ENCODE assay signal across 1 cellular context in the genomic region with DNA sequence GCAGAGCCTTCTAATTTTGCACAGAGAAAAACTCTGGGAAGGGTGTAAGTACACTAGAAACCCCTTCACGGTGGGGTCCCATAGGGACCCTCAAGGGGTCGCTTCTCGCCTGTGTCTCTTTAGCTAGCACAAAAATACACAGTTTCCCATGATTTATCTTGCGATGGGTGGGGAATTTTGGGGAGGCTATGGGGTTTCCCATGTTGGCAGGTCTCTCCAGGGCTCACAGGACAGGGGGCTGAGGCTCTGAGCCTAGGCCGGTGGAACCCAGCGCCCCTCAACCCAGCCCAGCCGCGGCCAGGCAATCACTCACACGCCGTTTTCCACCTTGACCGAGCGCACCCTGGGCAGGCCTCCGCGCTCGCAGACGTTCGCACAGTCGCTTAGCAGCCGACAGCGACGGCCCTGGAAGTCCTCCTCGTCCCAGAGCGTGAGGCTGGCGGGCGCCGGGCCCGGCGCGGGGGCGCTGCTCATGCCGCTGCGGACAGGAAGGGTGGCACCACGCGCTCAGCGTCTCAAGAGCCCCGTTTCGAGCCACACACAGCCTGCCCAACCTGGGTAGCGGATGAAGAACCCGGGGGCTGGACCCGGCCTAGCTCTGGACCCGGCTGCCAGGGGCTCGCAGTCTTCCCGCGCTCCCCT.
TF ChIP-seq lines count a peak whose summit lies in the region.

No MANE protein-coding gene starts in this region.

TF ChIP-seq in HepG2, 621 proteins besides CTCF, POLR2A, EP300 and RAD21 (continued from another document):
- no peak for TF ChIP-seq ZNF451 (CRISPR knock-in tag; IDR thresholded peaks at IDR 0.05)
- 0 out of 2 replicates have a peak, but pooled peaks have one; percentile 8 for TF ChIP-seq ZNF772 (CRISPR knock-in tag; IDR thresholded peaks at IDR 0.05)
- TF ChIP-seq ZNF382 (CRISPR knock-in tag; IDR thresholded peaks at IDR 0.05; ENCODE audit: borderline replicate concordance) = no peak
- no peak for TF ChIP-seq ZFY (CRISPR knock-in tag; IDR thresholded peaks at IDR 0.05)
- TF ChIP-seq SSRP1 (CRISPR knock-in tag; IDR thresholded peaks at IDR 0.05) = no peak
- TF ChIP-seq, protein P1, sequence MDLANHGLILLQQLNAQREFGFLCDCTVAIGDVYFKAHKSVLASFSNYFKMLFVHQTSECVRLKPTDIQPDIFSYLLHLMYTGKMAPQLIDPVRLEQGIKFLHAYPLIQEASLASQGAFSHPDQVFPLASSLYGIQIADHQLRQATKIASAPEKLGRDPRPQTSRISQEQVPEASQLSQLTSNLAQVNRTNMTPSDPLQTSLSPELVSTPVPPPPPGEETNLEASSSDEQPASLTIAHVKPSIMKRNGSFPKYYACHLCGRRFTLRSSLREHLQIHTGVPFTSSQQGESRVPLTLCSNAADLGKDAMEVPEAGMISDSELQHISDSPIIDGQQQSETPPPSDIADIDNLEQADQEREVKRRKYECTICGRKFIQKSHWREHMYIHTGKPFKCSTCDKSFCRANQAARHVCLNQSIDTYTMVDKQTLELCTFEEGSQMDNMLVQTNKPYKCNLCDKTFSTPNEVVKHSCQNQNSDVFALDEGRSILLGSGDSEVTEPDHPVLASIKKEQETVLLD (CRISPR knock-in tag; IDR thresholded peaks at IDR 0.05; ENCODE audit: low read depth) = no peak
- peak; percentile 91; the same call in 1 of the 2 replicates for TF ChIP-seq EZH2 (conservative IDR thresholded peaks at IDR 0.05; ENCODE audit: low read depth, low read length)
- TF ChIP-seq XBP1 (CRISPR knock-in tag; IDR thresholded peaks at IDR 0.05) = no peak
- TF ChIP-seq, protein P2, sequence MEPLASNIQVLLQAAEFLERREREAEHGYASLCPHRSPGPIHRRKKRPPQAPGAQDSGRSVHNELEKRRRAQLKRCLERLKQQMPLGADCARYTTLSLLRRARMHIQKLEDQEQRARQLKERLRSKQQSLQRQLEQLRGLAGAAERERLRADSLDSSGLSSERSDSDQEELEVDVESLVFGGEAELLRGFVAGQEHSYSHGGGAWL (CRISPR knock-in tag; IDR thresholded peaks at IDR 0.05) = no peak
- TF ChIP-seq NR1H2 (CRISPR knock-in tag; IDR thresholded peaks at IDR 0.05; ENCODE audit: borderline replicate concordance, low read depth) = no peak
- TF ChIP-seq, protein P3, sequence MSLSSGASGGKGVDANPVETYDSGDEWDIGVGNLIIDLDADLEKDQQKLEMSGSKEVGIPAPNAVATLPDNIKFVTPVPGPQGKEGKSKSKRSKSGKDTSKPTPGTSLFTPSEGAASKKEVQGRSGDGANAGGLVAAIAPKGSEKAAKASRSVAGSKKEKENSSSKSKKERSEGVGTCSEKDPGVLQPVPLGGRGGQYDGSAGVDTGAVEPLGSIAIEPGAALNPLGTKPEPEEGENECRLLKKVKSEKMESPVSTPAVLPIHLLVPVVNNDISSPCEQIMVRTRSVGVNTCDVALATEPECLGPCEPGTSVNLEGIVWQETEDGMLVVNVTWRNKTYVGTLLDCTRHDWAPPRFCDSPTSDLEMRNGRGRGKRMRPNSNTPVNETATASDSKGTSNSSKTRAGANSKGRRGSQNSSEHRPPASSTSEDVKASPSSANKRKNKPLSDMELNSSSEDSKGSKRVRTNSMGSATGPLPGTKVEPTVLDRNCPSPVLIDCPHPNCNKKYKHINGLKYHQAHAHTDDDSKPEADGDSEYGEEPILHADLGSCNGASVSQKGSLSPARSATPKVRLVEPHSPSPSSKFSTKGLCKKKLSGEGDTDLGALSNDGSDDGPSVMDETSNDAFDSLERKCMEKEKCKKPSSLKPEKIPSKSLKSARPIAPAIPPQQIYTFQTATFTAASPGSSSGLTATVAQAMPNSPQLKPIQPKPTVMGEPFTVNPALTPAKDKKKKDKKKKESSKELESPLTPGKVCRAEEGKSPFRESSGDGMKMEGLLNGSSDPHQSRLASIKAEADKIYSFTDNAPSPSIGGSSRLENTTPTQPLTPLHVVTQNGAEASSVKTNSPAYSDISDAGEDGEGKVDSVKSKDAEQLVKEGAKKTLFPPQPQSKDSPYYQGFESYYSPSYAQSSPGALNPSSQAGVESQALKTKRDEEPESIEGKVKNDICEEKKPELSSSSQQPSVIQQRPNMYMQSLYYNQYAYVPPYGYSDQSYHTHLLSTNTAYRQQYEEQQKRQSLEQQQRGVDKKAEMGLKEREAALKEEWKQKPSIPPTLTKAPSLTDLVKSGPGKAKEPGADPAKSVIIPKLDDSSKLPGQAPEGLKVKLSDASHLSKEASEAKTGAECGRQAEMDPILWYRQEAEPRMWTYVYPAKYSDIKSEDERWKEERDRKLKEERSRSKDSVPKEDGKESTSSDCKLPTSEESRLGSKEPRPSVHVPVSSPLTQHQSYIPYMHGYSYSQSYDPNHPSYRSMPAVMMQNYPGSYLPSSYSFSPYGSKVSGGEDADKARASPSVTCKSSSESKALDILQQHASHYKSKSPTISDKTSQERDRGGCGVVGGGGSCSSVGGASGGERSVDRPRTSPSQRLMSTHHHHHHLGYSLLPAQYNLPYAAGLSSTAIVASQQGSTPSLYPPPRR (CRISPR knock-in tag; IDR thresholded peaks at IDR 0.05; ENCODE audit: borderline replicate concordance) = peak; percentile 46; the same call in 1 of the 2 replicates
- no peak for TF ChIP-seq ZFP36L2 (CRISPR knock-in tag; IDR thresholded peaks at IDR 0.05)
- TF ChIP-seq, protein P4, sequence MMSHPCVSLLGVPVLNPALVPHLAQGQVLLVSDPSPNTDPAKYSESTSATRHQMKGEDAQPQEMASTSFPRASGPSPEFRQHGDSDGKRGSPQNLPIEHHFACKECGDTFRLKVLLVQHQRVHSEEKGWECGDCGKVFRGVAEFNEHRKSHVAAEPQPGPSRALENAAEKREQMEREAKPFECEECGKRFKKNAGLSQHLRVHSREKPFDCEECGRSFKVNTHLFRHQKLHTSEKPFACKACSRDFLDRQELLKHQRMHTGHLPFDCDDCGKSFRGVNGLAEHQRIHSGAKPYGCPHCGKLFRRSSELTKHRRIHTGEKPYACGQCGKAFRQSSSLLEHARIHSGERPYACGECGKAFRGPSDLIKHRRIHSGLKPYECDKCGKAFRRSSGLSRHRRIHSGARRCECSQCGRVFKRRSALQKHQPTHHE (CRISPR knock-in tag; IDR thresholded peaks at IDR 0.05; ENCODE audit: borderline replicate concordance) = no peak
- TF ChIP-seq RFX1 (IDR thresholded peaks at IDR 0.05) = no peak
- TF ChIP-seq, protein P5, sequence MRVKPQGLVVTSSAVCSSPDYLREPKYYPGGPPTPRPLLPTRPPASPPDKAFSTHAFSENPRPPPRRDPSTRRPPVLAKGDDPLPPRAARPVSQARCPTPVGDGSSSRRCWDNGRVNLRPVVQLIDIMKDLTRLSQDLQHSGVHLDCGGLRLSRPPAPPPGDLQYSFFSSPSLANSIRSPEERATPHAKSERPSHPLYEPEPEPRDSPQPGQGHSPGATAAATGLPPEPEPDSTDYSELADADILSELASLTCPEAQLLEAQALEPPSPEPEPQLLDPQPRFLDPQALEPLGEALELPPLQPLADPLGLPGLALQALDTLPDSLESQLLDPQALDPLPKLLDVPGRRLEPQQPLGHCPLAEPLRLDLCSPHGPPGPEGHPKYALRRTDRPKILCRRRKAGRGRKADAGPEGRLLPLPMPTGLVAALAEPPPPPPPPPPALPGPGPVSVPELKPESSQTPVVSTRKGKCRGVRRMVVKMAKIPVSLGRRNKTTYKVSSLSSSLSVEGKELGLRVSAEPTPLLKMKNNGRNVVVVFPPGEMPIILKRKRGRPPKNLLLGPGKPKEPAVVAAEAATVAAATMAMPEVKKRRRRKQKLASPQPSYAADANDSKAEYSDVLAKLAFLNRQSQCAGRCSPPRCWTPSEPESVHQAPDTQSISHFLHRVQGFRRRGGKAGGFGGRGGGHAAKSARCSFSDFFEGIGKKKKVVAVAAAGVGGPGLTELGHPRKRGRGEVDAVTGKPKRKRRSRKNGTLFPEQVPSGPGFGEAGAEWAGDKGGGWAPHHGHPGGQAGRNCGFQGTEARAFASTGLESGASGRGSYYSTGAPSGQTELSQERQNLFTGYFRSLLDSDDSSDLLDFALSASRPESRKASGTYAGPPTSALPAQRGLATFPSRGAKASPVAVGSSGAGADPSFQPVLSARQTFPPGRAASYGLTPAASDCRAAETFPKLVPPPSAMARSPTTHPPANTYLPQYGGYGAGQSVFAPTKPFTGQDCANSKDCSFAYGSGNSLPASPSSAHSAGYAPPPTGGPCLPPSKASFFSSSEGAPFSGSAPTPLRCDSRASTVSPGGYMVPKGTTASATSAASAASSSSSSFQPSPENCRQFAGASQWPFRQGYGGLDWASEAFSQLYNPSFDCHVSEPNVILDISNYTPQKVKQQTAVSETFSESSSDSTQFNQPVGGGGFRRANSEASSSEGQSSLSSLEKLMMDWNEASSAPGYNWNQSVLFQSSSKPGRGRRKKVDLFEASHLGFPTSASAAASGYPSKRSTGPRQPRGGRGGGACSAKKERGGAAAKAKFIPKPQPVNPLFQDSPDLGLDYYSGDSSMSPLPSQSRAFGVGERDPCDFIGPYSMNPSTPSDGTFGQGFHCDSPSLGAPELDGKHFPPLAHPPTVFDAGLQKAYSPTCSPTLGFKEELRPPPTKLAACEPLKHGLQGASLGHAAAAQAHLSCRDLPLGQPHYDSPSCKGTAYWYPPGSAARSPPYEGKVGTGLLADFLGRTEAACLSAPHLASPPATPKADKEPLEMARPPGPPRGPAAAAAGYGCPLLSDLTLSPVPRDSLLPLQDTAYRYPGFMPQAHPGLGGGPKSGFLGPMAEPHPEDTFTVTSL (CRISPR knock-in tag; IDR thresholded peaks at IDR 0.05; ENCODE audit: borderline replicate concordance) = no peak
- TF ChIP-seq ZNF766 (CRISPR knock-in tag; IDR thresholded peaks at IDR 0.05; ENCODE audit: borderline replicate concordance) = no peak
- TF ChIP-seq, protein P6, sequence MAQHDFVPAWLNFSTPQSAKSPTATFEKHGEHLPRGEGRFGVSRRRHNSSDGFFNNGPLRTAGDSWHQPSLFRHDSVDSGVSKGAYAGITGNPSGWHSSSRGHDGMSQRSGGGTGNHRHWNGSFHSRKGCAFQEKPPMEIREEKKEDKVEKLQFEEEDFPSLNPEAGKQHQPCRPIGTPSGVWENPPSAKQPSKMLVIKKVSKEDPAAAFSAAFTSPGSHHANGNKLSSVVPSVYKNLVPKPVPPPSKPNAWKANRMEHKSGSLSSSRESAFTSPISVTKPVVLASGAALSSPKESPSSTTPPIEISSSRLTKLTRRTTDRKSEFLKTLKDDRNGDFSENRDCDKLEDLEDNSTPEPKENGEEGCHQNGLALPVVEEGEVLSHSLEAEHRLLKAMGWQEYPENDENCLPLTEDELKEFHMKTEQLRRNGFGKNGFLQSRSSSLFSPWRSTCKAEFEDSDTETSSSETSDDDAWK (CRISPR knock-in tag; IDR thresholded peaks at IDR 0.05) = no peak
- no peak for TF ChIP-seq POLR2AphosphoS2 (IDR thresholded peaks at IDR 0.05; ENCODE audit: low read depth, low read length)
- TF ChIP-seq CREM (IDR thresholded peaks at IDR 0.05) = no peak
- TF ChIP-seq CREM (CRISPR knock-in tag; IDR thresholded peaks at IDR 0.05) = no peak
- TF ChIP-seq ZNF777 (CRISPR knock-in tag; IDR thresholded peaks at IDR 0.05) = no peak
- TF ChIP-seq SRF (IDR thresholded peaks at IDR 0.05; ENCODE audit: low read depth, low read length) = no peak
- TF ChIP-seq BCL6 (CRISPR knock-in tag; IDR thresholded peaks at IDR 0.05) = peak; percentile 93
- TF ChIP-seq ZNF549 (CRISPR knock-in tag; IDR thresholded peaks at IDR 0.05) = 0 out of 2 replicates have a peak, but pooled peaks have one; percentile 15
- 0 out of 2 replicates have a peak, but pooled peaks have one; percentile 56 for TF ChIP-seq HNRNPL (IDR thresholded peaks at IDR 0.05; ENCODE audit: low read depth, low read length)
- no peak for TF ChIP-seq RXRA (CRISPR knock-in tag; IDR thresholded peaks at IDR 0.05)
- peak; percentile 75; the same call in 1 of the 2 replicates for TF ChIP-seq MTF2 (CRISPR knock-in tag; IDR thresholded peaks at IDR 0.05; ENCODE audit: borderline replicate concordance)
- TF ChIP-seq SKI (IDR thresholded peaks at IDR 0.05; ENCODE audit: partially characterized antibody) = no peak
